14 cellular contexts compared by ENCODE assay signal in genomic region chr15:66743703-66744536, GRCh38. TPM values are rescaled to one million over a fixed set of nuclear protein-coding genes. Genes with fewer than 3 reads are reported as not detected.
DNase-seq lines count a peak whose midpoint lies in the region; ATAC-seq and TF ChIP-seq lines count a peak whose summit lies in the region.
"Had no signal": no experiment of that assay in that cellular context is flagged by ENCODE, and none has a peak within 500 bp of the region (broad histone marks: within the 10 kb centered on the region; RNA-seq: fewer than 3 reads in every experiment).

No MANE protein-coding gene starts in this region.

- peaks cover 12% of the 10 kb centered on the region for H3F3A ChIP-seq in PC-3 (ENCODE audit: low read length, unreplicated experiment)

- H2AFZ ChIP-seq in ACC112 (ENCODE audit: low read length, unreplicated experiment), result peak overlapping the region; percentile 40
- peak overlapping the region; percentile 73 for H2AFZ ChIP-seq in PC-3 (ENCODE audit: low read length)
- H2AFZ ChIP-seq in osteoblast (ENCODE audit: low read length), result no peak overlapping the region

- no peak for TF ChIP-seq CTCF in PC-3 (conservative IDR thresholded peaks at IDR 0.05; ENCODE audit: low read depth, low read length)
- TF ChIP-seq CTCF in fibroblast of the aortic adventitia (IDR thresholded peaks at IDR 0.05; ENCODE audit: insufficient read depth, low read length), result no peak
- no peak for TF ChIP-seq CTCF in osteoblast (IDR thresholded peaks at IDR 0.05; ENCODE audit: extremely low read depth, low read depth, low read length)

- no peaks in the 10 kb centered on the region for H3K36me3 ChIP-seq in ACC112 (ENCODE audit: insufficient read depth, low read length)
- no peaks in the 10 kb centered on the region for H3K36me3 ChIP-seq in PC-3 (ENCODE audit: low read depth, low read length)
- peaks cover 14% of the 10 kb centered on the region for H3K36me3 ChIP-seq in osteoblast (ENCODE audit: insufficient read depth, low read length)

- BruUV-seq in PC-3 (replicated peaks; lab: Mats Ljungman, UMichigan), result no TSS peak

- peak; percentile 78 for DNase-seq in PC-3
- DNase-seq in fibroblast of the aortic adventitia (ENCODE audit: low read depth), result peak; percentile 57
- DNase-seq in osteoblast (ENCODE audit: insufficient read length, low spot score, missing footprints), result peak; percentile 73
- DNase-seq in midbrain (lab: John Stamatoyannopoulos, UW), result no peak
- no peak for DNase-seq in H4 (ENCODE audit: low spot score)
- DNase-seq: activated CD4-positive, CD25-positive, alpha-beta regulatory T cell; AML-193; central memory CD4-positive, alpha-beta T cell; NCI-H1105; NCI-H510A treated with DMSO at 0.1 percent for 48 hours; psoas muscle had no signal

- H3K79me2 ChIP-seq in ACC112 (ENCODE audit: control insufficient read depth, insufficient read depth, low read length, unreplicated experiment), result peaks cover 47% of the 10 kb centered on the region
- peaks cover 56% of the 10 kb centered on the region for H3K79me2 ChIP-seq in PC-3 (ENCODE audit: low read length)
- H3K79me2 ChIP-seq in osteoblast (ENCODE audit: insufficient read depth, low read length), result peaks cover 93% of the 10 kb centered on the region

- H4K20me1 ChIP-seq in PC-3 (ENCODE audit: low read length) (no peaks in the 10 kb centered on the region), osteoblast (ENCODE audit: insufficient read depth, low read length) (peaks cover 17% of the 10 kb centered on the region)

- POLR2A ChIA-PET in PC-3 (lab: Charles Lee; ENCODE audit: unreplicated experiment), result no interaction called here

- H3K4me2 ChIP-seq in PC-3 (ENCODE audit: low read length) (peak overlapping the region; percentile 31), osteoblast (ENCODE audit: insufficient read depth, low read length) (peak overlapping the region; percentile 14)

- CTCF ChIA-PET in PC-3 (lab: Charles Lee), result no interaction called here

- H3K27ac ChIP-seq in ACC112 (ENCODE audit: low read depth, low read length) (peak overlapping the region; percentile 6; the same call in 1 of the 2 replicates), PC-3 (ENCODE audit: low read length) (peak overlapping the region; percentile 85), osteoblast (ENCODE audit: low read depth, low read length) (peak overlapping the region; percentile 74)
- H3K27ac ChIP-seq: psoas muscle had no signal

- H3K4me1 ChIP-seq in ACC112 (ENCODE audit: control insufficient read depth, insufficient read depth, low read length, unreplicated experiment), result peaks cover 45% of the 10 kb centered on the region
- H3K4me1 ChIP-seq in PC-3 (ENCODE audit: insufficient read depth, low read length), result peaks cover 63% of the 10 kb centered on the region
- peaks cover 73% of the 10 kb centered on the region for H3K4me1 ChIP-seq in osteoblast (ENCODE audit: insufficient read depth, low read length)

- no peaks in the 10 kb centered on the region for H3K9me3 ChIP-seq in PC-3 (ENCODE audit: low read length)
- H3K9me3 ChIP-seq in osteoblast (ENCODE audit: low read depth, low read length), result no peaks in the 10 kb centered on the region
- H3K9me3 ChIP-seq: psoas muscle had no signal

- no peak overlapping the region for H3K4me3 ChIP-seq in ACC112 (ENCODE audit: low read depth, low read length)
- no peak overlapping the region for H3K4me3 ChIP-seq in PC-3 (ENCODE audit: low read length)
- no peak overlapping the region for H3K4me3 ChIP-seq in fibroblast of the aortic adventitia (ENCODE audit: low read depth, low read length)
- no peak overlapping the region for H3K4me3 ChIP-seq in osteoblast (ENCODE audit: insufficient read depth, low read length)
- H3K4me3 ChIP-seq: psoas muscle had no signal

- H3K9ac ChIP-seq in PC-3 (ENCODE audit: low read length), result peak overlapping the region; percentile 28; the same call in 1 of the 2 replicates

- ATAC-seq in PC-3 (peak; percentile 59), GM21423 (IDR thresholded peaks at IDR 0.05; ENCODE audit: unreplicated experiment) (no peak), GM21526 (IDR thresholded peaks at IDR 0.05; ENCODE audit: low FRiP score, unreplicated experiment) (no peak)
- ATAC-seq: psoas muscle had no signal

- H3K27me3 ChIP-seq in ACC112 (ENCODE audit: insufficient read depth, low read length) (no peaks in the 10 kb centered on the region), PC-3 (ENCODE audit: low read length) (no peaks in the 10 kb centered on the region), osteoblast (ENCODE audit: insufficient read depth, low read length) (no peaks in the 10 kb centered on the region)

- no peaks in the 10 kb centered on the region for H3K9me2 ChIP-seq in PC-3 (replicated peaks; ENCODE audit: low read length)

- intact Hi-C loops in PC-3 (cut with micrococcal nuclease), result loop anchor here (2.0 kb wide), 1 partner anchor 39 kb away; no protein-coding TSS in a partner anchor

RNA-seq across cellular contexts. Expression of gene SMAD6, which starts 41.9 kb away (rescaled TPM):
- 19.9 and 21.8 TPM in 2 replicates for total RNA-seq in PC-3 (2014; rRNA removed)
- total RNA-seq in fibroblast of the aortic adventitia (ENCODE audit: low replicate concordance), result 17.4 and 27.2 TPM in 2 replicates
- total RNA-seq in osteoblast, result 28.9 and 31.8 TPM in 2 replicates
- total RNA-seq in H4 (2014; rRNA removed; shearing (Covaris generic)), result 3.4 and 4.7 TPM in 2 replicates

Comparison
In these comparisons a context has a peak if more than half of its experiments do, and no peak if none do; other contexts are left out.
1. H3K27ac ChIP-seq: peak in every context shown above with its lines; median percentile 85 in PC-3; 74 in osteoblast; 6 in ACC112.
2. DNase-seq: peak in PC-3 (single experiment), fibroblast of the aortic adventitia (single experiment) and osteoblast (single experiment); none in midbrain (single experiment) and H4 (single experiment).